ENCODE assay signal across 16 cellular contexts in genomic region chr3:12222765-12223485, GRCh38.
A peak's percentile ranks its signal among the peaks of the same experiment; 100 is the strongest.
DNase-seq lines count a peak whose midpoint lies in the region; ATAC-seq, FAIRE-seq and TF ChIP-seq lines count a peak whose summit lies in the region.
"Had no signal": no experiment of that assay in that cellular context is flagged by ENCODE, and none has a peak within 500 bp of the region (broad histone marks: within the 10 kb centered on the region; RNA-seq: fewer than 3 reads in every experiment).

No MANE protein-coding gene starts in this region.

- DNase-seq in H4 (ENCODE audit: low spot score): peak; percentile 16
- DNase-seq in PC-9: peak; percentile 29 to 86
- DNase-seq in fibroblast of peridontal ligament (ENCODE audit: extremely low read depth): peak; percentile 84
- peak; percentile 32 for DNase-seq in small intestine
- no peak for DNase-seq in activated naive CD4-positive, alpha-beta T cell treated with anti-CD3 and anti-CD28 coated beads, Interleukin-2, amount 50 U/mL, for 16 hours
- DNase-seq in NCI-H446 treated with DMSO at 0.1 percent for 48 hours (lab: John Stamatoyannopoulos, UW): no peak
- no peak for DNase-seq in heart left ventricle
- DNase-seq in Karpas-422: no peak
- DNase-seq: activated CD4-positive, alpha-beta T cell treated with anti-CD3 and anti-CD28 coated beads for 48 hours; NCI-H1092; NCI-H526; posterior cingulate gyrus; stimulated activated CD4-positive, alpha-beta T cell treated with anti-CD3 and anti-CD28 coated beads, Interleukin-4, amount 100 ng/mL, for 1 hour; stimulated activated naive CD8-positive, alpha-beta T cell treated with anti-CD3 and anti-CD28 coated beads, Interleukin-15, amount 100 ng/mL, for 72 hours had no signal

- H3K36me3 ChIP-seq in PC-9 (ENCODE audit: low read depth) (no peaks in the 10 kb centered on the region), small intestine (ENCODE audit: control insufficient read depth in 2 of 2, insufficient read depth in 2 of 2, low read length in 2 of 2) (no peaks in the 10 kb centered on the region), heart left ventricle (no peaks in the 10 kb centered on the region), Karpas-422 (ENCODE audit: insufficient read depth, low read length) (no peaks in the 10 kb centered on the region)

- POLR2A ChIA-PET in PC-9 (lab: Charles Lee; ENCODE audit: unreplicated experiment): no interaction called here

- H3K79me2 ChIP-seq in PC-9 (ENCODE audit: low read depth) (no peaks in the 10 kb centered on the region), Karpas-422 (ENCODE audit: low read length) (no peaks in the 10 kb centered on the region)

- TF ChIP-seq CTCF in PC-9 (conservative IDR thresholded peaks at IDR 0.05) (no peak), heart left ventricle (IDR thresholded peaks at IDR 0.05) (no peak)

- intact Hi-C loops in PC-9 (cut with micrococcal nuclease; ENCODE audit: unreplicated experiment) (loop anchor here (2.0 to 5.0 kb wide), 3 partner anchors 26 to 184 kb away; partner anchors contain the start of gene TIMP4), heart left ventricle (cut with DNase I) (no loop called here)

- peaks cover 28% of the 10 kb centered on the region for H3F3A ChIP-seq in PC-9 (ENCODE audit: insufficient read depth, low read depth)

- no peak for FAIRE-seq in small intestine (lab: Jason Lieb, UNC)
- FAIRE-seq: frontal cortex had no signal

- H3K4me1 ChIP-seq in PC-9 (replicated peaks; ENCODE audit: insufficient read depth) (peaks cover 37% of the 10 kb centered on the region), small intestine (ENCODE audit: control insufficient read depth in 2 of 2, insufficient read depth in 1 of 2, low read depth in 1 of 2, low read length in 1 of 2) (peaks cover 3% of the 10 kb centered on the region in 2 donors), heart left ventricle (peaks cover 0 to 23% (median 0%) of the 10 kb centered on the region in 12 donors), Karpas-422 (ENCODE audit: low read length) (no peaks in the 10 kb centered on the region)

- H3K4me2 ChIP-seq in PC-9: peak overlapping the region; percentile 73
- H3K4me2 ChIP-seq in Karpas-422 (ENCODE audit: low read depth, low read length, poor library complexity, severe bottlenecking): no peak overlapping the region

- CTCF ChIA-PET in PC-9 (lab: Charles Lee): no interaction called here

- H3K9me3 ChIP-seq in PC-9 (ENCODE audit: insufficient read depth, low read depth): no peaks in the 10 kb centered on the region; the same call in 1 of the 2 replicates
- no peaks in the 10 kb centered on the region for H3K9me3 ChIP-seq in small intestine (ENCODE audit: control insufficient read depth, low read depth)
- H3K9me3 ChIP-seq in heart left ventricle: peaks cover 0 to 31% (median 5%) of the 10 kb centered on the region in 12 donors
- no peaks in the 10 kb centered on the region; the same call in 1 of the 2 replicates for H3K9me3 ChIP-seq in Karpas-422 (ENCODE audit: low read length)

- peak overlapping the region; percentile 77 for H3K27ac ChIP-seq in PC-9
- no peak overlapping the region for H3K27ac ChIP-seq in small intestine (ENCODE audit: low read depth in 1 of 2, low read length in 1 of 2)
- H3K27ac ChIP-seq in heart left ventricle: no peak overlapping the region
- no peak overlapping the region for H3K27ac ChIP-seq in Karpas-422 (ENCODE audit: low read length)
- H3K27ac ChIP-seq: SK-N-MC had no signal

- H3K9me2 ChIP-seq in PC-9 (ENCODE audit: insufficient read depth) (no peaks in the 10 kb centered on the region), Karpas-422 (replicated peaks; ENCODE audit: insufficient read depth, low read length) (no peaks in the 10 kb centered on the region)

- WGBS in small intestine, 3 donors: 26 to 65% (median 43%) methylated on average over 6 of the region's 6 CpGs
- WGBS in heart left ventricle, 4 donors: 83 to 88% (median 85%) methylated on average over 6 of the region's 6 CpGs

- H3K4me3 ChIP-seq in PC-9: peak overlapping the region; percentile 31; the same call in 1 of the 2 replicates
- H3K4me3 ChIP-seq in small intestine (ENCODE audit: low read depth in 1 of 2, low read length in 2 of 2): no peak overlapping the region
- H3K4me3 ChIP-seq in heart left ventricle: no peak overlapping the region
- H3K4me3 ChIP-seq in Karpas-422 (ENCODE audit: low read length): no peak overlapping the region
- H3K4me3 ChIP-seq: SK-N-MC had no signal

- H3K27me3 ChIP-seq in PC-9 (ENCODE audit: insufficient read depth, low read depth) (no peaks in the 10 kb centered on the region), small intestine (ENCODE audit: control insufficient read depth in 2 of 2, insufficient read depth in 2 of 2, low read length in 2 of 2) (no peaks in the 10 kb centered on the region), heart left ventricle (peaks cover 0 to 4% (median 0%) of the 10 kb centered on the region in 9 donors), Karpas-422 (ENCODE audit: low read length) (no peaks in the 10 kb centered on the region)

- H2AFZ ChIP-seq in PC-9 (peak overlapping the region; percentile 29; the same call in 1 of the 2 replicates), Karpas-422 (ENCODE audit: low read length) (no peak overlapping the region)

- no peak overlapping the region for H3K9ac ChIP-seq in Karpas-422 (ENCODE audit: low read length)

- no peaks in the 10 kb centered on the region for H4K20me1 ChIP-seq in PC-9 (ENCODE audit: insufficient read depth)
- no peaks in the 10 kb centered on the region for H4K20me1 ChIP-seq in Karpas-422 (ENCODE audit: insufficient read depth, low read depth, low read length)

- no TSS peak for BruUV-seq in PC-9 (replicated peaks; lab: Mats Ljungman, UMichigan)

- no peak for ATAC-seq in heart left ventricle
- ATAC-seq: stimulated activated naive CD8-positive, alpha-beta T cell treated with anti-CD3 and anti-CD28 coated beads, Interleukin-15, amount 100 ng/mL, for 72 hours had no signal

- no peak for TF ChIP-seq POLR2A in heart left ventricle (IDR thresholded peaks at IDR 0.05)

Comparison
In these comparisons a context has a peak if more than half of its experiments do, and no peak if none do; other contexts are left out.
1. DNase-seq: peak in H4 (single experiment), PC-9 (2 of 2), fibroblast of peridontal ligament (single experiment) and small intestine (single experiment); none in activated naive CD4-positive, alpha-beta T cell treated with anti-CD3 and anti-CD28 coated beads, Interleukin-2, amount 50 U/mL, for 16 hours (single experiment), NCI-H446 treated with DMSO at 0.1 percent for 48 hours (single experiment), heart left ventricle (0 of 5) and Karpas-422 (single experiment).